Comparison of ENCODE assay signal across 1 cellular context in the genomic region with DNA sequence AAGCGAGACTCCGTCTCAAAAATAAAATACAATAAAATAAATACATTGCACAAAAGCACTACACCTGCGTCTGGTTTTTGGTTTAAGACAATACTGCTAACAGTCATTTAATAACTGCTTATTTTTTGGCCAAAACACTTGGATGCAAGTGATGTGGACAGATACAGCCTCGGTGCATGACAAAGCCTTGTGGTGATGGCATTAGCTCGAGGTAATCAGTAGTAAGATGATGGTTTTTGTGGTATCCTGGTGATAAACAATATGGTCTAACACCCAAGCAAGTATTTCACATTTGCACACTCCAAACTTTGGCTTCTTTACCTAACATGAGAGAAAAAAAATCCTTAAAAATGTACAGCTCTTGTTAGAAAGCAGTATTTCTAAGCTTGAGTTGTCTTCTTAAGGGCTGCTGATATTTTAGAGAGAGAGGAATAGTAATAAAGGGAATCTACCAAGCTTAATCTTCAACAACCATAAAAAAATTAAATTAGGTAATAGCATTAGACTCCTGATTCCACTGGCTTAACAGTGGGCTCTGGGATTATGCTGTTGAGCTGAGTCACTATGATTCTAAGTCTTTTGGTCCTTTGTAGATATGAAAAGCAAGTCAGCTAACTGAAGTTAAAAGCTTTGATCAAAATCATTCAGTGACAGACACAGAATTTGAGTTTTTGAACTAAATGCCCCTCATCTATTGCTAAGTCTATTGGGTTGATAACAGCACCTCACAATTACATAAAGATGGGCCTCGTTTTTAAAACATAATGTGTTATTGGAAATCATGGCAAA.
A peak's percentile ranks its signal among the peaks of the same experiment; 100 is the strongest.
TF ChIP-seq lines count a peak whose summit lies in the region.

No MANE protein-coding gene starts in this region.

TF ChIP-seq in IMR-90, 13 proteins besides CTCF, POLR2A, EP300 and RAD21:
- TF ChIP-seq CEBPB (IDR thresholded peaks at IDR 0.05; ENCODE audit: low read depth, low read length): no peak
- TF ChIP-seq MAZ (IDR thresholded peaks at IDR 0.05; ENCODE audit: borderline replicate concordance, low read depth, low read length): no peak
- TF ChIP-seq, protein P1, sequence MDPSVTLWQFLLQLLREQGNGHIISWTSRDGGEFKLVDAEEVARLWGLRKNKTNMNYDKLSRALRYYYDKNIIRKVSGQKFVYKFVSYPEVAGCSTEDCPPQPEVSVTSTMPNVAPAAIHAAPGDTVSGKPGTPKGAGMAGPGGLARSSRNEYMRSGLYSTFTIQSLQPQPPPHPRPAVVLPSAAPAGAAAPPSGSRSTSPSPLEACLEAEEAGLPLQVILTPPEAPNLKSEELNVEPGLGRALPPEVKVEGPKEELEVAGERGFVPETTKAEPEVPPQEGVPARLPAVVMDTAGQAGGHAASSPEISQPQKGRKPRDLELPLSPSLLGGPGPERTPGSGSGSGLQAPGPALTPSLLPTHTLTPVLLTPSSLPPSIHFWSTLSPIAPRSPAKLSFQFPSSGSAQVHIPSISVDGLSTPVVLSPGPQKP (IDR thresholded peaks at IDR 0.05; ENCODE audit: borderline replicate concordance, low read depth, low read length): no peak
- TF ChIP-seq NFE2L2 (IDR thresholded peaks at IDR 0.05; ENCODE audit: low read depth, low read length): peak; percentile 86
- no peak for TF ChIP-seq CHD1 (IDR thresholded peaks at IDR 0.05; ENCODE audit: low read depth, low read length)
